In genomic region chr19:41934849-41935374, GRCh38 we compare ENCODE assay signal across 1 cellular context.
TF ChIP-seq lines count a peak whose summit lies in the region.

No MANE protein-coding gene starts in this region.

TF ChIP-seq in GM23338, 12 proteins besides CTCF, POLR2A, EP300 and RAD21 (continued from another document):
- TF ChIP-seq ZNF462 (CRISPR knock-in tag; IDR thresholded peaks at IDR 0.05) (no peak), REST (IDR thresholded peaks at IDR 0.05; ENCODE audit: unreplicated experiment) (no peak), CREB1 (CRISPR knock-in tag; IDR thresholded peaks at IDR 0.05; ENCODE audit: low read depth) (no peak)
